10 cellular contexts compared by ENCODE assay signal in the genomic region with DNA sequence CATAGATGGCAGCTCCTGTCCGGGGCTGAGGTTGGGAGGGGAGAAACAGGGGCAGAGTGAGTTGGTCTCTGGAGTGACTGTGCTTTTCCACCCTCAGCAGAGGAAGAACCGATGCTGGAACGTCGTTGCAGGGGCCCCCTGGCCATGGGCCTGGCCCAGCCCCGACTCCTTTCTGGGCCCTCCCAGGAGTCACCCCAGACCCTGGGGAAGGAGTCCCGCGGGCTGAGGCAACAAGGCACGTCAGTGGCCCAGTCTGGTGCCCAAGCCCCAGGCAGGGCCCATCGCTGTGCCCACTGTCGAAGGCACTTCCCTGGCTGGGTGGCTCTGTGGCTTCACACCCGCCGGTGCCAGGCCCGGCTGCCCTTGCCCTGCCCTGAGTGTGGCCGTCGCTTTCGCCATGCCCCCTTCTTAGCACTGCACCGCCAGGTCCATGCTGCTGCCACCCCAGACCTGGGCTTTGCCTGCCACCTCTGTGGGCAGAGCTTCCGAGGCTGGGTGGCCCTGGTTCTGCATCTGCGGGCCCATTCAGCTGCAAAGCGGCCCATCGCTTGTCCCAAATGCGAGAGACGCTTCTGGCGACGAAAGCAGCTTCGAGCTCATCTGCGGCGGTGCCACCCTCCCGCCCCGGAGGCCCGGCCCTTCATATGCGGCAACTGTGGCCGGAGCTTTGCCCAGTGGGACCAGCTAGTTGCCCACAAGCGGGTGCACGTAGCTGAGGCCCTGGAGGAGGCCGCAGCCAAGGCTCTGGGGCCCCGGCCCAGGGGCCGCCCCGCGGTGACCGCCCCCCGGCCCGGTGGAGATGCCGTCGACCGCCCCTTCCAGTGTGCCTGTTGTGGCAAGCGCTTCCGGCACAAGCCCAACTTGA. TPM values are rescaled to one million over a fixed set of nuclear protein-coding genes. Genes with fewer than 3 reads are reported as not detected.
DNase-seq lines count a peak whose midpoint lies in the region; ATAC-seq and TF ChIP-seq lines count a peak whose summit lies in the region.
"Had no signal": no experiment of that assay in that cellular context is flagged by ENCODE, and none has a peak within 500 bp of the region (broad histone marks: within the 10 kb centered on the region; RNA-seq: fewer than 3 reads in every experiment).

No MANE protein-coding gene starts in this region.

- peaks cover 0 to 26% (median 9%) of the 10 kb centered on the region in 5 donors for H3K36me3 Mint-ChIP-seq in naive thymus-derived CD4-positive, alpha-beta T cell

- CTCF ChIA-PET in naive thymus-derived CD4-positive, alpha-beta T cell (lab: Charles Lee): interaction anchor here (0.9 to 1.8 kb wide), 2 partner anchors 33 to 35 kb away, joined by 4 to 7 read pairs; no protein-coding TSS in a partner anchor

- H3K4me3 ChIP-seq in DOHH2 (ENCODE audit: low read length): no peak overlapping the region
- no peak overlapping the region for H3K4me3 ChIP-seq in naive thymus-derived CD4-positive, alpha-beta T cell (ENCODE audit: low read length)

- H3K27ac ChIP-seq in DOHH2 (ENCODE audit: low read depth, low read length) (no peak overlapping the region), VCaP (peak overlapping the region; percentile 100)
- H3K27ac ChIP-seq in naive thymus-derived CD4-positive, alpha-beta T cell (ENCODE audit: low read depth, low read length): peak overlapping the region; percentile 83

- peaks cover 23 to 71% (median 58%) of the 10 kb centered on the region in 7 donors for H3K4me1 Mint-ChIP-seq in naive thymus-derived CD4-positive, alpha-beta T cell

- H3F3A ChIP-seq in DOHH2 (ENCODE audit: control insufficient read depth, insufficient read depth): peaks cover 20% of the 10 kb centered on the region

- H3K4me1 ChIP-seq in DOHH2 (ENCODE audit: control insufficient read depth, low read length): peaks cover 65% of the 10 kb centered on the region
- H3K4me1 ChIP-seq in naive thymus-derived CD4-positive, alpha-beta T cell (ENCODE audit: control insufficient read depth in 2 of 2, insufficient read depth in 2 of 2, low read length in 2 of 2): peaks cover 11 to 28% of the 10 kb centered on the region in 2 donors

- no peaks in the 10 kb centered on the region for H3K9me2 ChIP-seq in DOHH2 (replicated peaks; ENCODE audit: control insufficient read depth, low read length)

- H3K9me3 Mint-ChIP-seq in naive thymus-derived CD4-positive, alpha-beta T cell: no peaks in the 10 kb centered on the region
- H3K9me3 Mint-ChIP-seq: activated CD4-positive, alpha-beta T cell treated with anti-CD3 and anti-CD28 coated beads, Interleukin-2, amount 10 ng/mL, durations not matched to agents 24 days and 14 days had no signal

- intact Hi-C loops in naive thymus-derived CD4-positive, alpha-beta T cell (cut with micrococcal nuclease): no loop called here

- H3K27me3 Mint-ChIP-seq in naive thymus-derived CD4-positive, alpha-beta T cell: no peaks in the 10 kb centered on the region
- H3K27me3 Mint-ChIP-seq: activated CD4-positive, alpha-beta T cell treated with anti-CD3 and anti-CD28 coated beads, Interleukin-2, amount 10 ng/mL, durations not matched to agents 24 days and 14 days had no signal

- peak overlapping the region in 7 of 9 donors; percentile 11 to 95 (median 94) for H3K27ac Mint-ChIP-seq in naive thymus-derived CD4-positive, alpha-beta T cell

- H3K4me3 Mint-ChIP-seq in naive thymus-derived CD4-positive, alpha-beta T cell: peak overlapping the region in 4 of 10 donors; percentile 9 to 94 (median 91)

- ATAC-seq in naive thymus-derived CD4-positive, alpha-beta T cell: no peak
- no peak for ATAC-seq in HG03139 (IDR thresholded peaks at IDR 0.05; ENCODE audit: unreplicated experiment)
- ATAC-seq: heart left ventricle had no signal

- TF ChIP-seq CTCF in DOHH2 (IDR thresholded peaks at IDR 0.05; ENCODE audit: low read depth, low read length, poor library complexity, severe bottlenecking): no peak
- TF ChIP-seq CTCF in VCaP (conservative IDR thresholded peaks at IDR 0.05): no peak
- TF ChIP-seq CTCF in GM20000 (IDR thresholded peaks at IDR 0.05; ENCODE audit: extremely low read depth, missing control alignments): no peak

- DNase-seq in naive thymus-derived CD4-positive, alpha-beta T cell: no peak
- DNase-seq in D341Med (ENCODE audit: low spot score) (no peak), GM20000 (ENCODE audit: low spot score) (no peak)
- DNase-seq: activated CD4-positive, alpha-beta T cell treated with anti-CD3 and anti-CD28 coated beads, Interleukin-2, amount 10 ng/mL, durations not matched to agents 24 days and 14 days; heart left ventricle; NCI-H187; Right ventricle myocardium superior had no signal

- peaks cover 12% of the 10 kb centered on the region for H4K20me1 ChIP-seq in DOHH2 (ENCODE audit: control insufficient read depth, insufficient read depth, low read depth, low read length)

- peaks cover 62% of the 10 kb centered on the region for H3K36me3 ChIP-seq in DOHH2 (ENCODE audit: control insufficient read depth, low read length)
- peaks cover 0 to 33% (median 2%) of the 10 kb centered on the region in 3 experiments for H3K36me3 ChIP-seq in naive thymus-derived CD4-positive, alpha-beta T cell (ENCODE audit: control insufficient read depth in 2 of 3, insufficient read depth in 3 of 3, low read length in 3 of 3)

- H3K79me2 ChIP-seq in DOHH2 (ENCODE audit: control insufficient read depth, low read length): peaks cover 64% of the 10 kb centered on the region

- H3K9me3 ChIP-seq in DOHH2 (ENCODE audit: control insufficient read depth, insufficient read depth, low read length): no peaks in the 10 kb centered on the region
- H3K9me3 ChIP-seq in naive thymus-derived CD4-positive, alpha-beta T cell (ENCODE audit: control insufficient read depth in 2 of 3, low read length in 3 of 3): no peaks in the 10 kb centered on the region
- H3K9me3 ChIP-seq: heart left ventricle had no signal

- POLR2A ChIA-PET in naive thymus-derived CD4-positive, alpha-beta T cell (lab: Charles Lee): interaction anchor here (0.6 to 3.5 kb wide), 5 partner anchors 13 to 306 kb away, joined by 3 to 62 read pairs (median 5); a partner anchor contains a TSS

- peak overlapping the region; percentile 73; the same call in 1 of the 2 replicates for H3K4me2 ChIP-seq in DOHH2 (ENCODE audit: low read length)

- no peaks in the 10 kb centered on the region for H3K27me3 ChIP-seq in DOHH2 (ENCODE audit: control insufficient read depth, low read length)
- H3K27me3 ChIP-seq in naive thymus-derived CD4-positive, alpha-beta T cell (ENCODE audit: control insufficient read depth in 2 of 2, insufficient read depth in 2 of 2, low read length in 2 of 2): no peaks in the 10 kb centered on the region
- H3K27me3 ChIP-seq: heart left ventricle had no signal

RNA-seq across cellular contexts. Expression of a gene that starts 2.7 kb away (rescaled TPM):
- total RNA-seq in naive thymus-derived CD4-positive, alpha-beta T cell: 100 to 1,000 TPM in 1 of 5 experiments, 10 to 100 TPM in 4; 68.5 to 103 (median 79.7) TPM
- polyA plus RNA-seq in naive thymus-derived CD4-positive, alpha-beta T cell: 10 to 100 TPM; 46.7 to 77.0 TPM

RNA-seq across cellular contexts. Expression of a gene that starts 7.8 kb away (rescaled TPM):
- 1 to 10 TPM; 1.1 to 5.7 (median 4.3) TPM for total RNA-seq in naive thymus-derived CD4-positive, alpha-beta T cell
- 1 to 10 TPM; 3.3 to 7.4 TPM for polyA plus RNA-seq in naive thymus-derived CD4-positive, alpha-beta T cell

RNA-seq across cellular contexts. Expression of a gene that starts 29.9 kb away (rescaled TPM):
- under 1 TPM in 1 of 5 experiments, not detected in 4; 0.38 TPM for total RNA-seq in naive thymus-derived CD4-positive, alpha-beta T cell
- polyA plus RNA-seq in naive thymus-derived CD4-positive, alpha-beta T cell: not detected
- total RNA-seq: activated CD4-positive, alpha-beta T cell treated with anti-CD3 and anti-CD28 coated beads, Interleukin-2, amount 10 ng/mL, durations not matched to agents 24 days and 14 days had no signal

RNA-seq across cellular contexts. Expression of a gene that starts 48.0 kb away (rescaled TPM):
- total RNA-seq in naive thymus-derived CD4-positive, alpha-beta T cell: 10 to 100 TPM in 3 of 5 experiments, 1 to 10 TPM in 2; 7.0 to 13.2 (median 10.6) TPM
- polyA plus RNA-seq in naive thymus-derived CD4-positive, alpha-beta T cell: 1 to 10 TPM; 4.8 to 6.2 TPM

RNA-seq across cellular contexts. Expression of a gene that starts 48.2 kb away (rescaled TPM):
- total RNA-seq in naive thymus-derived CD4-positive, alpha-beta T cell: 10 to 100 TPM in 3 of 5 experiments, 1 to 10 TPM in 2; 8.3 to 30.0 (median 11.5) TPM
- polyA plus RNA-seq in naive thymus-derived CD4-positive, alpha-beta T cell: 10 to 100 TPM; 18.2 to 21.6 TPM
